ENCODE assay signal across 21 cellular contexts in genomic region chr5:10669983-10670382, GRCh38.
DNase-seq lines count a peak whose midpoint lies in the region; ATAC-seq, FAIRE-seq and TF ChIP-seq lines count a peak whose summit lies in the region.
"Had no signal": no experiment of that assay in that cellular context is flagged by ENCODE, and none has a peak within 500 bp of the region (broad histone marks: within the 10 kb centered on the region; RNA-seq: fewer than 3 reads in every experiment).

No MANE protein-coding gene starts in this region.

- H3K4me1 ChIP-seq in HepG2 (ENCODE audit: insufficient read depth, low read length), result peaks cover 14% of the 10 kb centered on the region
- peaks cover 0 to 9% (median 4%) of the 10 kb centered on the region in 4 donors for H3K4me1 ChIP-seq in right lobe of liver
- no peaks in the 10 kb centered on the region; a peak in 2 of 5 replicates for H3K4me1 ChIP-seq in K562 (replicated peaks in 1 of 2; ENCODE audit: control insufficient read depth in 2 of 2, insufficient read depth in 2 of 2, low read length in 2 of 2)
- H3K4me1 ChIP-seq in neuronal stem cell (ENCODE audit: control insufficient read depth in 2 of 2, insufficient read depth in 1 of 2, low read depth in 1 of 2, low read length in 2 of 2), result peaks cover 0 to 5% of the 10 kb centered on the region in 2 donors
- H3K4me1 ChIP-seq: HAP-1 had no signal

- in situ Hi-C loops in HepG2 (cut with HindIII; ENCODE audit: extremely low pct_ligation_motif_present, low pct_unique_long_range_greater_than_20kb) (no loop called here), K562 (cut with MboI) (no loop called here)

- TF ChIP-seq EP300 in HepG2 (IDR thresholded peaks at IDR 0.05; ENCODE audit: low read depth in 2 of 2, low read length in 2 of 2) (no peak), HepG2 (CRISPR knock-in tag; IDR thresholded peaks at IDR 0.05; ENCODE audit: borderline replicate concordance) (no peak), K562 (IDR thresholded peaks at IDR 0.05; ENCODE audit: low read length) (no peak)

- DNase-seq in HepG2 (ENCODE audit: low spot score), result no peak
- no peak for DNase-seq in right lobe of liver
- DNase-seq in K562 (ENCODE audit: extremely low read depth in 1 of 4, low spot score in 3 of 4), result no peak
- DNase-seq in neuronal stem cell (ENCODE audit: low spot score), result no peak
- DNase-seq in Right ventricle myocardium superior, result no peak
- no peak for DNase-seq in AML-193 (lab: John Stamatoyannopoulos, UW)
- DNase-seq in NCI-H2081 treated with DMSO at 0.1 percent for 48 hours (lab: John Stamatoyannopoulos, UW), result no peak
- DNase-seq: BE2C; CD4-positive, alpha-beta T cell; CD8-positive, alpha-beta memory T cell; DMS 273 treated with DMSO at 0.1 percent for 48 hours; DMS79 treated with DMSO at 0.1 percent for 48 hours; GF-D8 had no signal

- no peak overlapping the region for H2BK15ac ChIP-seq in neuronal stem cell (ENCODE audit: low read length)

- H3K79me2 ChIP-seq in HepG2 (ENCODE audit: insufficient read depth, low read length) (no peaks in the 10 kb centered on the region), K562 (ENCODE audit: control insufficient read depth, insufficient read depth, low read length) (no peaks in the 10 kb centered on the region)

- TF ChIP-seq RAD21 in HepG2 (CRISPR knock-in tag; IDR thresholded peaks at IDR 0.05), result no peak
- no peak for TF ChIP-seq RAD21 in K562 (CRISPR knock-in tag; conservative IDR thresholded peaks at IDR 0.05 in 1 of 2, IDR thresholded peaks at IDR 0.05 in 1 of 2)

- CTCF ChIA-PET in HepG2 (lab: Yijun Ruan, JAX; ENCODE audit: low intra/inter-chr PET ratio, low total read pairs) (no interaction called here), K562 (lab: Yijun Ruan, JAX; ENCODE audit: low intra/inter-chr PET ratio) (no interaction called here)

- no peak overlapping the region for H3K18ac ChIP-seq in neuronal stem cell (ENCODE audit: low read length)

- H3K79me1 ChIP-seq in neuronal stem cell (ENCODE audit: low read depth, low read length), result no peaks in the 10 kb centered on the region

- intact Hi-C loops in HepG2 (cut with micrococcal nuclease; ENCODE audit: unreplicated experiment), result no loop called here
- intact Hi-C loops in right lobe of liver (cut with DNase I), result no loop called here
- intact Hi-C loops in K562 (cut with micrococcal nuclease), result no loop called here
- intact Hi-C loops in Right ventricle myocardium superior (cut with DNase I), result no loop called here

- POLR2A ChIA-PET in HepG2 (lab: Yijun Ruan, JAX), result no interaction called here
- POLR2A ChIA-PET in K562 (lab: Yijun Ruan, JAX), result no interaction called here

- no peaks in the 10 kb centered on the region; a peak in 2 of 5 replicates for H3K27me3 ChIP-seq in HepG2 (ENCODE audit: control insufficient read depth in 1 of 2, insufficient read depth in 2 of 2, low read length in 2 of 2)
- H3K27me3 ChIP-seq in right lobe of liver, result no peaks in the 10 kb centered on the region
- peaks cover 16 to 46% of the 10 kb centered on the region in 2 experiments for H3K27me3 ChIP-seq in K562 (ENCODE audit: control insufficient read depth in 2 of 2, insufficient read depth in 2 of 2, low read length in 2 of 2)
- H3K27me3 ChIP-seq in neuronal stem cell (ENCODE audit: control insufficient read depth in 3 of 3, insufficient read depth in 3 of 3, low read depth in 1 of 3, low read length in 3 of 3), result no peaks in the 10 kb centered on the region
- H3K27me3 ChIP-seq: BE2C; BLaER1 treated with 17β-estradiol and CSF1 and Interleukin-3, amounts not matched to agents 10 nM and 100 nM had no signal

- no peak overlapping the region for H3K4ac ChIP-seq in neuronal stem cell (ENCODE audit: low read length)

- H3K36me3 ChIP-seq in HepG2 (replicated peaks in 1 of 2; ENCODE audit: control insufficient read depth in 1 of 2, insufficient read depth in 2 of 2, low read length in 2 of 2), result no peaks in the 10 kb centered on the region
- no peaks in the 10 kb centered on the region for H3K36me3 ChIP-seq in right lobe of liver
- no peaks in the 10 kb centered on the region for H3K36me3 ChIP-seq in K562 (ENCODE audit: control insufficient read depth, insufficient read depth, low read length)
- H3K36me3 ChIP-seq in neuronal stem cell (replicated peaks in 1 of 2; ENCODE audit: control insufficient read depth in 2 of 2, insufficient read depth in 2 of 2, low read length in 2 of 2), result no peaks in the 10 kb centered on the region
- H3K36me3 ChIP-seq: BE2C; BLaER1 treated with 17β-estradiol and CSF1 and Interleukin-3, amounts not matched to agents 10 nM and 100 nM; HAP-1 had no signal

- no peak overlapping the region for H3K4me3 ChIP-seq in HepG2 (replicated peaks in 1 of 3; ENCODE audit: insufficient read depth in 1 of 3, low read depth in 2 of 3, low read length in 3 of 3)
- no peak overlapping the region for H3K4me3 ChIP-seq in right lobe of liver
- no peak overlapping the region for H3K4me3 ChIP-seq in K562
- H3K4me3 ChIP-seq in neuronal stem cell (ENCODE audit: low read length in 2 of 2), result no peak overlapping the region
- H3K4me3 ChIP-seq: BLaER1 treated with 17β-estradiol and CSF1 and Interleukin-3, amounts not matched to agents 10 nM and 100 nM; GM23338; HAP-1 had no signal

- TF ChIP-seq POLR2A in HepG2 (IDR thresholded peaks at IDR 0.05; ENCODE audit: insufficient read depth in 1 of 2, low read depth in 2 of 2, low read length in 2 of 2) (no peak), right lobe of liver (IDR thresholded peaks at IDR 0.05) (no peak), K562 (conservative IDR thresholded peaks at IDR 0.05) (no peak)

- BruUV-seq in HepG2 (replicated peaks; lab: Mats Ljungman, UMichigan) (no TSS peak), K562 (replicated peaks; lab: Mats Ljungman, UMichigan) (no TSS peak)

- H4K8ac ChIP-seq in neuronal stem cell (ENCODE audit: low read depth, low read length), result no peak overlapping the region

- H3K4me2 ChIP-seq in HepG2 (ENCODE audit: low read depth, low read length), result no peak overlapping the region
- no peak overlapping the region for H3K4me2 ChIP-seq in K562 (ENCODE audit: insufficient read depth, low read length)
- no peak overlapping the region for H3K4me2 ChIP-seq in neuronal stem cell (ENCODE audit: insufficient read depth, low read length, poor library complexity, severe bottlenecking)
- H3K4me2 ChIP-seq: BLaER1 treated with 17β-estradiol and CSF1 and Interleukin-3, amounts not matched to agents 10 nM and 100 nM; GM23338 had no signal

- no peak overlapping the region for H2BK12ac ChIP-seq in neuronal stem cell (ENCODE audit: low read length)

- no peak for ATAC-seq in HepG2
- ATAC-seq in right lobe of liver, result no peak
- ATAC-seq in K562, result no peak
- no peak for ATAC-seq in Right ventricle myocardium superior (ENCODE audit: poor library complexity)
- ATAC-seq: GM23338 had no signal

- H3K23ac ChIP-seq in neuronal stem cell (ENCODE audit: low read depth, low read length, poor library complexity), result no peak overlapping the region

- H2BK120ac ChIP-seq in neuronal stem cell (ENCODE audit: low read depth, low read length), result no peak overlapping the region

- H4K20me1 ChIP-seq in HepG2 (ENCODE audit: insufficient read depth, low read length), result no peaks in the 10 kb centered on the region
- peaks cover 2% of the 10 kb centered on the region; the same call in 1 of the 2 replicates for H4K20me1 ChIP-seq in K562 (replicated peaks; ENCODE audit: control insufficient read depth, insufficient read depth, low read length)

- no peak overlapping the region for H2BK5ac ChIP-seq in neuronal stem cell (ENCODE audit: low read length)

- no peak for FAIRE-seq in HepG2 (lab: Jason Lieb, UNC)
- no peak for FAIRE-seq in K562 (lab: Jason Lieb, UNC)
- FAIRE-seq: A204.1, D721Med, GM12892, H54 had no signal

- H3K9me1 ChIP-seq in K562 (ENCODE audit: control insufficient read depth, insufficient read depth, low read length), result no peaks in the 10 kb centered on the region

- H2AK5ac ChIP-seq in neuronal stem cell (ENCODE audit: low read depth, low read length), result no peak overlapping the region

- no peak for TF ChIP-seq CTCF in HepG2 (CRISPR knock-in tag; IDR thresholded peaks at IDR 0.05)
- TF ChIP-seq CTCF in right lobe of liver (IDR thresholded peaks at IDR 0.05), result no peak
- no peak for TF ChIP-seq CTCF in K562 (IDR thresholded peaks at IDR 0.05 in 2 of 3, conservative IDR thresholded peaks at IDR 0.05 in 1 of 3; ENCODE audit: insufficient read depth in 2 of 3, low read depth in 1 of 3, low read length in 3 of 3)

- 42% methylated on average over 1 of the region's 1 CpG for WGBS in HepG2 (ENCODE audit: low lambda C conversion rate)
- WGBS in right lobe of liver (ENCODE audit: insufficient coverage, low coverage, low lambda C conversion rate, missing lambda C conversion rate), result 83% methylated on average over 1 of the region's 1 CpG
- 0% methylated on average over 1 of the region's 1 CpG for WGBS in K562 (ENCODE audit: insufficient coverage, low coverage, missing lambda C conversion rate)
- 100% methylated on average over 1 of the region's 1 CpG; no CpG with 5 or more reads in 1 of the 2 donors for WGBS in neuronal stem cell (ENCODE audit: extremely low coverage in 2 of 2, insufficient read length in 2 of 2, insufficient replicate concordance in 1 of 2), 2 donors

- no peaks in the 10 kb centered on the region for H3K9me3 ChIP-seq in HepG2 (ENCODE audit: low read length)
- no peaks in the 10 kb centered on the region for H3K9me3 ChIP-seq in right lobe of liver
- H3K9me3 ChIP-seq in K562 (replicated peaks; ENCODE audit: control insufficient read depth, insufficient read depth, low read depth, low read length), result no peaks in the 10 kb centered on the region
- no peaks in the 10 kb centered on the region for H3K9me3 ChIP-seq in neuronal stem cell (replicated peaks in 1 of 2; ENCODE audit: control insufficient read depth in 2 of 2, insufficient read depth in 1 of 2, low read depth in 1 of 2, low read length in 2 of 2)
- H3K9me3 ChIP-seq: BE2C, HAP-1 had no signal

- H3K9ac ChIP-seq in HepG2 (ENCODE audit: insufficient read depth, low read depth, low read length) (no peak overlapping the region), K562 (ENCODE audit: insufficient read depth in 1 of 2, low read depth in 2 of 2, low read length in 2 of 2) (no peak overlapping the region), neuronal stem cell (ENCODE audit: low read depth, low read length, poor library complexity) (peak overlapping the region; percentile 2)
- H3K9ac ChIP-seq: BLaER1 treated with 17β-estradiol and CSF1 and Interleukin-3, amounts not matched to agents 10 nM and 100 nM had no signal

- H3K14ac ChIP-seq in neuronal stem cell (ENCODE audit: low read length), result no peak overlapping the region

- H2AFZ ChIP-seq in HepG2 (ENCODE audit: low read length) (no peak overlapping the region), K562 (ENCODE audit: low read depth, low read length) (no peak overlapping the region), neuronal stem cell (ENCODE audit: low read length) (no peak overlapping the region)
- H2AFZ ChIP-seq: GM23338 had no signal

- H3K27ac ChIP-seq in HepG2 (ENCODE audit: extremely low read length, insufficient read depth, low read length), result no peak overlapping the region
- no peak overlapping the region for H3K27ac ChIP-seq in right lobe of liver
- no peak overlapping the region for H3K27ac ChIP-seq in K562 (ENCODE audit: extremely low read depth, low read depth, low read length)
- no peak overlapping the region for H3K27ac ChIP-seq in neuronal stem cell (replicated peaks; ENCODE audit: low read length)
- H3K27ac ChIP-seq: 22Rv1; BLaER1 treated with 17β-estradiol and CSF1 and Interleukin-3, amounts not matched to agents 10 nM and 100 nM had no signal

- no peak overlapping the region for H4K91ac ChIP-seq in neuronal stem cell (ENCODE audit: low read depth, low read length, poor library complexity)

Comparison
In these comparisons a context has a peak if more than half of its experiments do, and no peak if none do; other contexts are left out.
1. Of the 241 proteins assayed by ChIP-seq in both HepG2 and K562: peak only in HepG2: none; only in K562: EHMT2; in both: none; in neither: 238; mixed calls (peak in some experiments, not most) for 2.